22 cellular contexts compared by ENCODE assay signal in genomic region chr11:70108250-70108649, GRCh38. TPM values are rescaled to one million over a fixed set of nuclear protein-coding genes. Genes with fewer than 3 reads are reported as not detected.
DNase-seq lines count a peak whose midpoint lies in the region; ATAC-seq and TF ChIP-seq lines count a peak whose summit lies in the region.
"Had no signal": no experiment of that assay in that cellular context is flagged by ENCODE, and none has a peak within 500 bp of the region (broad histone marks: within the 10 kb centered on the region; RNA-seq: fewer than 3 reads in every experiment).

No MANE protein-coding gene starts in this region.

- H3K9ac ChIP-seq in fibroblast of lung (ENCODE audit: insufficient read depth, low read length), result no peak overlapping the region

- no peak overlapping the region for H3K4me2 ChIP-seq in fibroblast of lung (ENCODE audit: extremely low read depth, insufficient read depth, low read length)

- ATAC-seq in omental fat pad (ENCODE audit: low FRiP score), result peak; percentile 77
- ATAC-seq: PC-3, right cardiac atrium had no signal

- TF ChIP-seq CTCF in AG09309 (IDR thresholded peaks at IDR 0.05; ENCODE audit: control insufficient read depth, insufficient read depth, low read depth, low read length, missing control alignments), result no peak
- TF ChIP-seq CTCF in fibroblast of lung (conservative IDR thresholded peaks at IDR 0.05 in 1 of 2, IDR thresholded peaks at IDR 0.05 in 1 of 2; ENCODE audit: low read depth in 1 of 2, low read length in 2 of 2), result no peak
- no peak for TF ChIP-seq CTCF in omental fat pad (IDR thresholded peaks at IDR 0.05)

- DNase-seq in AG09309 (ENCODE audit: low read depth) (peak; percentile 76), NCI-H226 (peak; percentile 66), fibroblast of lung (ENCODE audit: low read depth in 2 of 2) (peak; percentile 7 to 82), omental fat pad (ENCODE audit: low spot score) (no peak), NK-92 (lab: John Stamatoyannopoulos, UW; ENCODE audit: unreplicated experiment) (no peak), A172 (ENCODE audit: low spot score) (no peak), NCI-H69 (lab: John Stamatoyannopoulos, UW) (no peak), posterior vena cava (ENCODE audit: low spot score) (no peak)
- DNase-seq: ACHN; activated CD4-positive, alpha-beta T cell treated with anti-CD3 and anti-CD28 coated beads for 1 hour; activated CD8-positive, alpha-beta memory T cell treated with anti-CD3 and anti-CD28 coated beads, Interleukin-2, amount 50 U/mL, for 4 hours; dermis blood vessel endothelial cell; hypothalamus; midbrain; NCI-H2081; NCI-H526 treated with DMSO at 0.1 percent for 48 hours; PC-3; stimulated activated CD4-positive, alpha-beta T cell treated with anti-CD3 and anti-CD28 coated beads, Interleukin-2, amount 100 ng/mL, for 24 hours; T-helper 9 cell had no signal

- no peaks in the 10 kb centered on the region for H4K20me1 ChIP-seq in fibroblast of lung (ENCODE audit: control insufficient read depth, extremely low read depth, insufficient read depth, low read length)

- H3K27ac ChIP-seq in fibroblast of lung (ENCODE audit: insufficient read depth, low read length), result no peak overlapping the region
- H3K27ac ChIP-seq: body of pancreas, neutrophil had no signal

- no peak overlapping the region for H2AFZ ChIP-seq in fibroblast of lung (ENCODE audit: low read length)

- no peaks in the 10 kb centered on the region for H3K79me2 ChIP-seq in fibroblast of lung (ENCODE audit: control insufficient read depth, insufficient read depth, low read length)

- peaks cover 2% of the 10 kb centered on the region for H3K4me1 ChIP-seq in fibroblast of lung (ENCODE audit: control insufficient read depth, extremely low read depth, insufficient read depth, low read length)

- intact Hi-C loops in posterior vena cava (cut with DNase I), result no loop called here

- no peaks in the 10 kb centered on the region for H3K36me3 ChIP-seq in fibroblast of lung (ENCODE audit: control insufficient read depth, insufficient read depth, low read length)
- H3K36me3 ChIP-seq: neutrophil had no signal

- H3K9me3 ChIP-seq in fibroblast of lung (ENCODE audit: control insufficient read depth, insufficient read depth, low read depth, low read length), result no peaks in the 10 kb centered on the region
- H3K9me3 ChIP-seq: body of pancreas, neutrophil had no signal

- no peaks in the 10 kb centered on the region for H3K27me3 ChIP-seq in fibroblast of lung (ENCODE audit: control insufficient read depth, insufficient read depth, low read length)
- H3K27me3 ChIP-seq: body of pancreas had no signal

- H3K4me3 ChIP-seq in AG09309 (ENCODE audit: control insufficient read depth, low read depth, low read length), result no peak overlapping the region
- H3K4me3 ChIP-seq in fibroblast of lung (replicated peaks in 1 of 4; ENCODE audit: control extremely low read depth in 1 of 4, insufficient read depth in 1 of 4, low read depth in 3 of 4, low read length in 4 of 4), result no peak overlapping the region
- H3K4me3 ChIP-seq: body of pancreas had no signal

RNA-seq across cellular contexts. Expression of gene ANO1, which starts 30.1 kb away (rescaled TPM):
- total RNA-seq in fibroblast of lung (0.26 and 0.99 TPM in 2 replicates), omental fat pad (10 to 100 TPM in 1 of 4 donors, 1 to 10 TPM in 3; 1.7 to 13.9 (median 5.3) TPM), posterior vena cava (10 to 100 TPM; 55.4 to 56.2 TPM)
- polyA plus RNA-seq in fibroblast of lung, result 1.9 and 4.1 TPM in 2 replicates
- polyA plus RNA-seq in fibroblast of lung (2012), result 3.0 and 5.7 TPM in 2 replicates
- polyA minus RNA-seq in fibroblast of lung (ENCODE audit: low replicate concordance), result 4.1 and 16.0 TPM in 2 replicates
- 1.8 and 2.6 TPM in 2 replicates for total RNA-seq in A172 (2014; rRNA removed; shearing (Covaris generic))

Comparison
In these comparisons a context has a peak if more than half of its experiments do, and no peak if none do; other contexts are left out.
1. DNase-seq: peak in AG09309 (single experiment), NCI-H226 (single experiment) and fibroblast of lung (2 of 2); none in omental fat pad (single experiment), NK-92 (single experiment), A172 (single experiment), NCI-H69 (single experiment) and posterior vena cava (single experiment).